10 cellular contexts compared by ENCODE assay signal in genomic region chr3:141940204-141940776, GRCh38.
DNase-seq lines count a peak whose midpoint lies in the region; ATAC-seq, FAIRE-seq and TF ChIP-seq lines count a peak whose summit lies in the region.
"Had no signal": no experiment of that assay in that cellular context is flagged by ENCODE, and none has a peak within 500 bp of the region (broad histone marks: within the 10 kb centered on the region; RNA-seq: fewer than 3 reads in every experiment).

No MANE protein-coding gene starts in this region.

- H3K36me3 ChIP-seq in GM23248 (ENCODE audit: low read depth), result no peaks in the 10 kb centered on the region
- no peaks in the 10 kb centered on the region for H3K36me3 ChIP-seq in PC-3 (ENCODE audit: low read depth, low read length)
- no peaks in the 10 kb centered on the region for H3K36me3 ChIP-seq in naive thymus-derived CD4-positive, alpha-beta T cell (ENCODE audit: control insufficient read depth in 2 of 3, insufficient read depth in 3 of 3, low read length in 3 of 3)

- H3K4me1 Mint-ChIP-seq in naive thymus-derived CD4-positive, alpha-beta T cell, result peaks cover 0 to 9% (median 5%) of the 10 kb centered on the region in 7 donors

- no peak overlapping the region for H3K27ac Mint-ChIP-seq in naive thymus-derived CD4-positive, alpha-beta T cell
- H3K27ac Mint-ChIP-seq: activated naive CD8-positive, alpha-beta T cell had no signal

- no TSS peak for BruUV-seq in PC-3 (replicated peaks; lab: Mats Ljungman, UMichigan)

- ATAC-seq in PC-3 (peak; percentile 92), GM21528 (IDR thresholded peaks at IDR 0.05; ENCODE audit: low FRiP score, unreplicated experiment) (no peak)
- ATAC-seq in naive thymus-derived CD4-positive, alpha-beta T cell, result peak; percentile 16
- ATAC-seq: GM12878 had no signal

- H3K9me3 ChIP-seq in GM23248 (ENCODE audit: low read depth) (no peaks in the 10 kb centered on the region), PC-3 (ENCODE audit: low read length) (no peaks in the 10 kb centered on the region)
- no peaks in the 10 kb centered on the region for H3K9me3 ChIP-seq in naive thymus-derived CD4-positive, alpha-beta T cell (ENCODE audit: control insufficient read depth in 2 of 3, low read length in 3 of 3)

- no peak for TF ChIP-seq POLR2A in GM12891 (IDR thresholded peaks at IDR 0.05; ENCODE audit: low read depth, low read length)

- H3K27ac ChIP-seq in 22Rv1, result peak overlapping the region; percentile 61
- peak overlapping the region; percentile 36 for H3K27ac ChIP-seq in GM23248
- H3K27ac ChIP-seq in PC-3 (ENCODE audit: low read length), result peak overlapping the region; percentile 60
- H3K27ac ChIP-seq in naive thymus-derived CD4-positive, alpha-beta T cell (ENCODE audit: low read depth, low read length), result no peak overlapping the region

- no peaks in the 10 kb centered on the region for H3K27me3 ChIP-seq in GM23248 (replicated peaks; ENCODE audit: insufficient read depth)
- H3K27me3 ChIP-seq in PC-3 (ENCODE audit: low read length), result no peaks in the 10 kb centered on the region
- no peaks in the 10 kb centered on the region for H3K27me3 ChIP-seq in naive thymus-derived CD4-positive, alpha-beta T cell (ENCODE audit: control insufficient read depth in 2 of 2, insufficient read depth in 2 of 2, low read length in 2 of 2)

- no peak for TF ChIP-seq CTCF in 22Rv1 (IDR thresholded peaks at IDR 0.05)
- TF ChIP-seq CTCF in PC-3 (conservative IDR thresholded peaks at IDR 0.05; ENCODE audit: low read depth, low read length), result no peak

- FAIRE-seq in GM12891 (lab: Jason Lieb, UNC), result no peak
- FAIRE-seq: GM12878 had no signal

- no peaks in the 10 kb centered on the region for H4K20me1 ChIP-seq in GM23248 (ENCODE audit: insufficient read depth)
- H4K20me1 ChIP-seq in PC-3 (ENCODE audit: low read length), result no peaks in the 10 kb centered on the region

- DNase-seq in GM23248, result peak; percentile 83
- peak; percentile 93 for DNase-seq in PC-3
- peak; percentile 89 for DNase-seq in cerebellum (ENCODE audit: low spot score)
- peak in 1 of 9 donors; percentile 51 for DNase-seq in naive thymus-derived CD4-positive, alpha-beta T cell
- DNase-seq in DMS153 (lab: John Stamatoyannopoulos, UW), result no peak
- DNase-seq in GM12891 (ENCODE audit: insufficient read length, low spot score), result no peak

- POLR2A ChIA-PET in PC-3 (lab: Charles Lee; ENCODE audit: unreplicated experiment), result interaction anchor here (0.6 kb wide), 1 partner anchor 448 kb away, joined by 29 read pairs; no protein-coding TSS in a partner anchor
- POLR2A ChIA-PET in naive thymus-derived CD4-positive, alpha-beta T cell (lab: Charles Lee), result no interaction called here

- H3K4me2 ChIP-seq in GM23248 (ENCODE audit: unreplicated experiment) (peak overlapping the region; percentile 31), PC-3 (ENCODE audit: low read length) (peak overlapping the region; percentile 67)

- in situ Hi-C loops in GM23248 (cut with MboI), result no loop called here

- CTCF ChIA-PET in PC-3 (lab: Charles Lee), result no interaction called here
- CTCF ChIA-PET in naive thymus-derived CD4-positive, alpha-beta T cell (lab: Charles Lee), result no interaction called here

- H3F3A ChIP-seq in GM23248 (ENCODE audit: insufficient read depth) (peaks cover 6% of the 10 kb centered on the region), PC-3 (ENCODE audit: low read length, unreplicated experiment) (no peaks in the 10 kb centered on the region)

- H2AFZ ChIP-seq in GM23248, result no peak overlapping the region
- peak overlapping the region; percentile 55; the same call in 1 of the 2 replicates for H2AFZ ChIP-seq in PC-3 (ENCODE audit: low read length)

- peaks cover 14% of the 10 kb centered on the region for H3K4me1 ChIP-seq in GM23248 (ENCODE audit: insufficient read depth)
- H3K4me1 ChIP-seq in PC-3 (ENCODE audit: insufficient read depth, low read length), result peaks cover 22% of the 10 kb centered on the region
- H3K4me1 ChIP-seq in naive thymus-derived CD4-positive, alpha-beta T cell (ENCODE audit: control insufficient read depth in 2 of 2, insufficient read depth in 2 of 2, low read length in 2 of 2), result no peaks in the 10 kb centered on the region

- no peak overlapping the region for H3K4me3 ChIP-seq in GM23248
- H3K4me3 ChIP-seq in PC-3 (ENCODE audit: low read length), result peak overlapping the region; percentile 24; the same call in 1 of the 2 replicates
- H3K4me3 ChIP-seq in naive thymus-derived CD4-positive, alpha-beta T cell (ENCODE audit: low read length), result no peak overlapping the region
- H3K4me3 ChIP-seq: GM12878 had no signal

- H3K79me2 ChIP-seq in GM23248 (ENCODE audit: insufficient read depth), result no peaks in the 10 kb centered on the region
- H3K79me2 ChIP-seq in PC-3 (ENCODE audit: low read length), result no peaks in the 10 kb centered on the region

- 61 to 67% methylated on average over 12 of the region's 12 CpGs for WGBS in GM23248 (ENCODE audit: low coverage in 1 of 2, low lambda C conversion rate in 2 of 2, missing lambda C conversion rate in 2 of 2), 2 experiments

- no peak overlapping the region for H3K9ac ChIP-seq in GM23248
- H3K9ac ChIP-seq in PC-3 (ENCODE audit: low read length), result no peak overlapping the region

- no peak overlapping the region for H3K4me3 Mint-ChIP-seq in naive thymus-derived CD4-positive, alpha-beta T cell
- H3K4me3 Mint-ChIP-seq: activated naive CD8-positive, alpha-beta T cell had no signal

- H3K36me3 Mint-ChIP-seq in naive thymus-derived CD4-positive, alpha-beta T cell, result peaks cover 0 to 1% (median 0%) of the 10 kb centered on the region in 5 donors
- H3K36me3 Mint-ChIP-seq: activated naive CD8-positive, alpha-beta T cell had no signal

- H3K9me3 Mint-ChIP-seq in naive thymus-derived CD4-positive, alpha-beta T cell, result no peaks in the 10 kb centered on the region

- no peaks in the 10 kb centered on the region for H3K9me2 ChIP-seq in GM23248 (ENCODE audit: insufficient read depth)
- no peaks in the 10 kb centered on the region for H3K9me2 ChIP-seq in PC-3 (replicated peaks; ENCODE audit: low read length)

- no peaks in the 10 kb centered on the region for H3K27me3 Mint-ChIP-seq in naive thymus-derived CD4-positive, alpha-beta T cell
- H3K27me3 Mint-ChIP-seq: activated naive CD8-positive, alpha-beta T cell had no signal

- intact Hi-C loops in PC-3 (cut with micrococcal nuclease), result loop anchor here (10.0 kb wide), 1 partner anchor 55 kb away; no protein-coding TSS in a partner anchor
- intact Hi-C loops in naive thymus-derived CD4-positive, alpha-beta T cell (cut with micrococcal nuclease), result no loop called here

TF ChIP-seq in GM12891, 5 proteins besides CTCF, POLR2A, EP300 and RAD21:
- TF ChIP-seq POU2F2 (IDR thresholded peaks at IDR 0.05; ENCODE audit: low read depth, low read length), result no peak
- no peak for TF ChIP-seq TAF1 (IDR thresholded peaks at IDR 0.05; ENCODE audit: low read depth, low read length)
- TF ChIP-seq SPI1 (IDR thresholded peaks at IDR 0.05; ENCODE audit: low read depth, low read length), result no peak
- TF ChIP-seq PAX5 (IDR thresholded peaks at IDR 0.05; ENCODE audit: insufficient read depth, low read length, severe bottlenecking), result no peak
- TF ChIP-seq POLR2AphosphoS5 (IDR thresholded peaks at IDR 0.05; ENCODE audit: low read depth, low read length), result no peak

Comparison
In these comparisons a context has a peak if more than half of its experiments do, and no peak if none do; other contexts are left out.
1. DNase-seq: peak in GM23248 (single experiment), PC-3 (single experiment) and cerebellum (single experiment); none in DMS153 (single experiment) and GM12891 (single experiment).